ENCODE assay signal across 16 cellular contexts in the genomic region with DNA sequence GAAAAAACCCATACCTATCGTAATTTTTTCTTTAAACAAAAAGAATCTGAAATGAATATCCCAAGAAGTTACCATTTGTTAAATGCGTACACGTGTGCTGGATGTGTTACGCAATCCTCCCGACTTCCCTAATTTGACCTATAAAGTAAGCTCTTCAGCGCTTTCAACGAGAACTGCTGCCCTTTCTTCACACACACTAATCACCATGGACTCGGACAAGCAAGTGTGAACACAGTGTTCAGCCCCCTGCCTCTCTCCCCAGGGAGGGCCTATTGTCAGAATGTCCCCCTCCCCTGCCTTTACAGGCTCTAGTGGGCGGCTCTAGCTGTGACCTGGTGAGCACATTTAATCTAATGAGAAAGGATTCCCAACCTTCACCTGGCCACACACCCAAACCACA.
A peak's percentile ranks its signal among the peaks of the same experiment; 100 is the strongest.
DNase-seq lines count a peak whose midpoint lies in the region; ATAC-seq and TF ChIP-seq lines count a peak whose summit lies in the region.
"Had no signal": no experiment of that assay in that cellular context is flagged by ENCODE, and none has a peak within 500 bp of the region (broad histone marks: within the 10 kb centered on the region; RNA-seq: fewer than 3 reads in every experiment).

No MANE protein-coding gene starts in this region.

- H4K8ac ChIP-seq in IMR-90 (ENCODE audit: low read depth in 2 of 2, low read length in 2 of 2), result no peak overlapping the region

- H3K27ac ChIP-seq in IMR-90 (ENCODE audit: insufficient read depth, low read length) (no peak overlapping the region), endodermal cell (ENCODE audit: low read depth, low read length) (no peak overlapping the region)
- H3K27ac ChIP-seq: BLaER1 had no signal

- H3K36me3 Mint-ChIP-seq in endodermal cell (ENCODE audit: low read depth), result no peaks in the 10 kb centered on the region
- H3K36me3 Mint-ChIP-seq: activated naive CD8-positive, alpha-beta T cell treated with anti-CD3 and anti-CD28 coated beads, Interleukin-2, amount 10 ng/mL, durations not matched to agents 7 days and 5 days; natural killer cell treated with Interleukin-12 subunit alpha and Interleukin-12 subunit beta and Interleukin-15 and Interleukin-18, amount 100 ng/mL, for 72 hours had no signal

- H3K9me3 ChIP-seq in IMR-90 (ENCODE audit: control insufficient read depth, insufficient read depth, low read length) (no peaks in the 10 kb centered on the region), endodermal cell (ENCODE audit: control insufficient read depth, low read length) (peaks cover 9% of the 10 kb centered on the region)

- peaks cover under 1% of the 10 kb centered on the region for H3K9me3 Mint-ChIP-seq in endodermal cell
- H3K9me3 Mint-ChIP-seq: activated T-cell treated with anti-CD3 and anti-CD28 coated beads, Interleukin-2, amount 50 U/mL, for 24 hours; natural killer cell treated with Interleukin-12 subunit alpha and Interleukin-12 subunit beta and Interleukin-15 and Interleukin-18, amount 100 ng/mL, for 72 hours had no signal

- no peak overlapping the region for H4K91ac ChIP-seq in IMR-90 (ENCODE audit: insufficient read depth, low read depth, low read length)

- no TSS peak for BruUV-seq in IMR-90 (replicated peaks; lab: Mats Ljungman, UMichigan)

- H2BK20ac ChIP-seq in IMR-90 (ENCODE audit: low read depth, low read length), result no peak overlapping the region

- intact Hi-C loops in IMR-90 (cut with micrococcal nuclease), result no loop called here

- no peak overlapping the region for H2AK9ac ChIP-seq in IMR-90 (replicated peaks; ENCODE audit: low read depth, low read length, poor library complexity)

- no peak for ATAC-seq in IMR-90 (ENCODE audit: low read depth)
- ATAC-seq: natural killer cell treated with Interleukin-12 subunit alpha and Interleukin-12 subunit beta and Interleukin-15 and Interleukin-18, amount 100 ng/mL, for 72 hours; Panc1 had no signal

- H3K4ac ChIP-seq in IMR-90 (ENCODE audit: low read depth, low read length), result no peak overlapping the region

- no peak overlapping the region for H2BK120ac ChIP-seq in IMR-90 (ENCODE audit: low read depth, low read length)

- no peaks in the 10 kb centered on the region for H3K27me3 Mint-ChIP-seq in endodermal cell (ENCODE audit: insufficient read depth)

- no peak overlapping the region for H3K23ac ChIP-seq in IMR-90 (ENCODE audit: low read depth, low read length)

- no peaks in the 10 kb centered on the region for H4K20me1 ChIP-seq in IMR-90 (ENCODE audit: insufficient read depth, low read length)
- H4K20me1 ChIP-seq: BLaER1 had no signal

- no peak overlapping the region for H3K4me3 Mint-ChIP-seq in endodermal cell
- H3K4me3 Mint-ChIP-seq: activated naive CD8-positive, alpha-beta T cell treated with anti-CD3 and anti-CD28 coated beads, Interleukin-2, amount 10 ng/mL, durations not matched to agents 7 days and 5 days; activated T-cell treated with anti-CD3 and anti-CD28 coated beads, Interleukin-2, amount 50 U/mL, for 24 hours; H9; natural killer cell treated with Interleukin-12 subunit alpha and Interleukin-12 subunit beta and Interleukin-15 and Interleukin-18, amount 100 ng/mL, for 72 hours had no signal

- H2BK5ac ChIP-seq in IMR-90 (ENCODE audit: low read depth, low read length, poor library complexity, severe bottlenecking), result no peak overlapping the region

- H3K79me1 ChIP-seq in IMR-90 (ENCODE audit: low read depth in 1 of 2, low read length in 2 of 2), result no peaks in the 10 kb centered on the region

- no peak for TF ChIP-seq RAD21 in IMR-90 (IDR thresholded peaks at IDR 0.05; ENCODE audit: low read length)

- H2BK15ac ChIP-seq in IMR-90 (ENCODE audit: low read depth, low read length), result no peak overlapping the region

- WGBS in IMR-90 (ENCODE audit: extremely low coverage in 2 of 2, insufficient read length in 1 of 2), 2 experiments, result 88% methylated on average over 5 of the region's 9 CpGs; no CpG with 5 or more reads in 1 of the 2 experiments
- 40 to 73% methylated on average over 1 to 9 of the region's 9 CpGs for WGBS in endodermal cell (ENCODE audit: insufficient coverage in 1 of 2, insufficient read length in 1 of 2), 2 experiments

- no peak overlapping the region for H3K9ac ChIP-seq in IMR-90 (ENCODE audit: low read depth, low read length)
- H3K9ac ChIP-seq in endodermal cell (ENCODE audit: extremely low read depth, low read length, poor library complexity, severe bottlenecking), result no peak overlapping the region
- H3K9ac ChIP-seq: BLaER1 had no signal

- H3K27me3 ChIP-seq in IMR-90 (ENCODE audit: control insufficient read depth, insufficient read depth, low read length) (no peaks in the 10 kb centered on the region), endodermal cell (ENCODE audit: control insufficient read depth, insufficient read depth, low read length, poor library complexity, severe bottlenecking) (no peaks in the 10 kb centered on the region)
- H3K27me3 ChIP-seq: BLaER1 had no signal

- DNase-seq in IMR-90 (no peak), NOMO-1 (lab: John Stamatoyannopoulos, UW; ENCODE audit: unreplicated experiment in 2 of 2) (peak; percentile 34 to 69), endodermal cell (peak; percentile 69), retina (peak; percentile 6), DMS79 (lab: John Stamatoyannopoulos, UW) (no peak)
- DNase-seq in activated CD8-positive, alpha-beta memory T cell treated with anti-CD3 and anti-CD28 coated beads, Interleukin-2, amount 50 U/mL, for 48 hours, result no peak
- DNase-seq in activated CD4-positive, CD25-positive, alpha-beta regulatory T cell treated with anti-CD3 and anti-CD28 coated beads, Interleukin-2, amount 50 U/mL, for 72 hours, result no peak
- DNase-seq: activated CD4-positive, alpha-beta T cell treated with anti-CD3 and anti-CD28 coated beads, Interleukin-2, amount 50 U/mL, for 48 hours; activated naive CD8-positive, alpha-beta T cell treated with anti-CD3 and anti-CD28 coated beads, Interleukin-2, amount 10 ng/mL, durations not matched to agents 7 days and 5 days; activated T-cell treated with anti-CD3 and anti-CD28 coated beads, Interleukin-2, amount 50 U/mL, for 24 hours; cortex of kidney; H9; NCI-H187 treated with DMSO at 0.1 percent for 48 hours had no signal

- TF ChIP-seq POLR2A in IMR-90 (IDR thresholded peaks at IDR 0.05; ENCODE audit: low read depth, low read length), result no peak

- in situ Hi-C loops in IMR-90 (cut with MboI; ENCODE audit: low sequenced_read_pairs), result no loop called here

- H3K18ac ChIP-seq in IMR-90 (ENCODE audit: low read depth, low read length), result no peak overlapping the region

- no peak overlapping the region for H3K56ac ChIP-seq in IMR-90 (ENCODE audit: extremely low read depth, insufficient read depth, low read length)

- no peak overlapping the region for H4K5ac ChIP-seq in IMR-90 (ENCODE audit: low read depth, low read length)

- H3K4me3 ChIP-seq in IMR-90 (ENCODE audit: insufficient read depth, low read depth, low read length) (no peak overlapping the region), endodermal cell (ENCODE audit: low read length) (no peak overlapping the region)
- H3K4me3 ChIP-seq: BLaER1 had no signal

- no peak overlapping the region for H3K4me2 ChIP-seq in IMR-90 (ENCODE audit: low read depth, low read length)
- H3K4me2 ChIP-seq: BLaER1 had no signal

- no peak for TF ChIP-seq CTCF in IMR-90 (conservative IDR thresholded peaks at IDR 0.05; ENCODE audit: low read depth, low read length)
- no peak for TF ChIP-seq CTCF in endodermal cell (conservative IDR thresholded peaks at IDR 0.05)

- H3K4me1 ChIP-seq in IMR-90 (ENCODE audit: control insufficient read depth, insufficient read depth, low read length) (no peaks in the 10 kb centered on the region), endodermal cell (ENCODE audit: control insufficient read depth, insufficient read depth, low read length) (peaks cover 4% of the 10 kb centered on the region)
- H3K4me1 ChIP-seq: BLaER1 had no signal

- no peaks in the 10 kb centered on the region for H3K9me1 ChIP-seq in IMR-90 (ENCODE audit: insufficient read depth, low read length)

- peaks cover 4% of the 10 kb centered on the region for H3K4me1 Mint-ChIP-seq in endodermal cell
- H3K4me1 Mint-ChIP-seq: activated naive CD8-positive, alpha-beta T cell treated with anti-CD3 and anti-CD28 coated beads, Interleukin-2, amount 10 ng/mL, durations not matched to agents 7 days and 5 days had no signal

- H2AFZ ChIP-seq in IMR-90 (replicated peaks; ENCODE audit: low read length, poor library complexity), result no peak overlapping the region

- H3K14ac ChIP-seq in IMR-90 (replicated peaks; ENCODE audit: low read depth, low read length), result no peak overlapping the region

- POLR2A ChIA-PET in IMR-90 (lab: Charles Lee; ENCODE audit: unreplicated experiment), result no interaction called here

- no peak overlapping the region for H3K27ac Mint-ChIP-seq in endodermal cell
- H3K27ac Mint-ChIP-seq: activated naive CD8-positive, alpha-beta T cell treated with anti-CD3 and anti-CD28 coated beads, Interleukin-2, amount 10 ng/mL, durations not matched to agents 7 days and 5 days; activated T-cell treated with anti-CD3 and anti-CD28 coated beads, Interleukin-2, amount 50 U/mL, for 24 hours; natural killer cell treated with Interleukin-12 subunit alpha and Interleukin-12 subunit beta and Interleukin-15 and Interleukin-18, amount 100 ng/mL, for 72 hours had no signal

- H2AK5ac ChIP-seq in IMR-90 (ENCODE audit: low read depth, low read length), result no peak overlapping the region

- H3K36me3 ChIP-seq in IMR-90 (ENCODE audit: control insufficient read depth, insufficient read depth, low read length) (no peaks in the 10 kb centered on the region), endodermal cell (ENCODE audit: control insufficient read depth, insufficient read depth, low read length) (no peaks in the 10 kb centered on the region)
- H3K36me3 ChIP-seq: BLaER1 had no signal

- CTCF ChIA-PET in IMR-90 (lab: Yijun Ruan, JAX), result no interaction called here

- dilution Hi-C loops in IMR-90 (cut with HindIII; ENCODE audit: low sequenced_read_pairs, unreplicated experiment), result no loop called here

TF ChIP-seq in IMR-90, 13 proteins besides CTCF, POLR2A, EP300 and RAD21:
- TF ChIP-seq CEBPB (IDR thresholded peaks at IDR 0.05; ENCODE audit: low read depth, low read length) (peak; percentile 92), RFX5 (IDR thresholded peaks at IDR 0.05; ENCODE audit: low read depth, low read length) (no peak)

Comparison
In these comparisons a context has a peak if more than half of its experiments do, and no peak if none do; other contexts are left out.
1. DNase-seq: peak in NOMO-1 (2 of 2), endodermal cell (single experiment) and retina (single experiment); none in IMR-90 (single experiment), DMS79 (single experiment), activated CD8-positive, alpha-beta memory T cell treated with anti-CD3 and anti-CD28 coated beads, Interleukin-2, amount 50 U/mL, for 48 hours (single experiment) and activated CD4-positive, CD25-positive, alpha-beta regulatory T cell treated with anti-CD3 and anti-CD28 coated beads, Interleukin-2, amount 50 U/mL, for 72 hours (single experiment).